Comparison of ENCODE assay signal across 8 cellular contexts in genomic region chr19:53466726-53467125, GRCh38. TPM values are rescaled to one million over a fixed set of nuclear protein-coding genes. Genes with fewer than 3 reads are reported as not detected.
DNase-seq lines count a peak whose midpoint lies in the region; ATAC-seq and TF ChIP-seq lines count a peak whose summit lies in the region.

No MANE protein-coding gene starts in this region.

- no peak overlapping the region for H3K27ac ChIP-seq in HL-60 (replicated peaks)
- H3K27ac ChIP-seq in naive thymus-derived CD4-positive, alpha-beta T cell (ENCODE audit: low read depth, low read length): peak overlapping the region; percentile 73

- H3K4me3 ChIP-seq in AG04449 (ENCODE audit: low read depth, low read length) (peak overlapping the region; percentile 85), HL-60 (replicated peaks; ENCODE audit: insufficient read depth, low read length) (peak overlapping the region; percentile 56; the same call in 1 of the 2 replicates)
- peak overlapping the region; percentile 74 for H3K4me3 ChIP-seq in naive thymus-derived CD4-positive, alpha-beta T cell (ENCODE audit: low read length)

- peaks cover 35% of the 10 kb centered on the region for H3K27me3 Mint-ChIP-seq in dendritic cell treated with granulocyte-macrophage colony-stimulating factor and Interleukin-4, amounts not matched to agents 40 ng/mL and 50 ng/mL, for 4 days
- peaks cover 0 to 26% (median 14%) of the 10 kb centered on the region in 5 donors for H3K27me3 Mint-ChIP-seq in naive thymus-derived CD4-positive, alpha-beta T cell

- no peaks in the 10 kb centered on the region for H3K36me3 ChIP-seq in naive thymus-derived CD4-positive, alpha-beta T cell (ENCODE audit: control insufficient read depth in 2 of 3, insufficient read depth in 3 of 3, low read length in 3 of 3)

- peaks cover 24% of the 10 kb centered on the region for H3K36me3 Mint-ChIP-seq in dendritic cell treated with granulocyte-macrophage colony-stimulating factor and Interleukin-4, amounts not matched to agents 40 ng/mL and 50 ng/mL, for 4 days (ENCODE audit: low read depth)
- peaks cover 19 to 32% (median 28%) of the 10 kb centered on the region in 5 donors for H3K36me3 Mint-ChIP-seq in naive thymus-derived CD4-positive, alpha-beta T cell

- peaks cover 29% of the 10 kb centered on the region for H3K4me1 Mint-ChIP-seq in dendritic cell treated with granulocyte-macrophage colony-stimulating factor and Interleukin-4, amounts not matched to agents 40 ng/mL and 50 ng/mL, for 4 days (ENCODE audit: low read depth)
- H3K4me1 Mint-ChIP-seq in naive thymus-derived CD4-positive, alpha-beta T cell: peaks cover 20 to 41% (median 27%) of the 10 kb centered on the region in 7 donors

- H3K9me3 Mint-ChIP-seq in dendritic cell treated with granulocyte-macrophage colony-stimulating factor and Interleukin-4, amounts not matched to agents 40 ng/mL and 50 ng/mL, for 4 days: peaks cover 42% of the 10 kb centered on the region
- H3K9me3 Mint-ChIP-seq in naive thymus-derived CD4-positive, alpha-beta T cell: peaks cover 12 to 60% (median 28%) of the 10 kb centered on the region in 11 donors

- H3K4me1 ChIP-seq in naive thymus-derived CD4-positive, alpha-beta T cell (ENCODE audit: control insufficient read depth in 2 of 2, insufficient read depth in 2 of 2, low read length in 2 of 2): no peaks in the 10 kb centered on the region

- peaks cover 0 to 12% (median 0%) of the 10 kb centered on the region in 3 experiments for H3K9me3 ChIP-seq in naive thymus-derived CD4-positive, alpha-beta T cell (ENCODE audit: control insufficient read depth in 2 of 3, low read length in 3 of 3)

- POLR2A ChIA-PET in AG04449 (lab: Yijun Ruan, JAX): no interaction called here
- POLR2A ChIA-PET in naive thymus-derived CD4-positive, alpha-beta T cell (lab: Charles Lee): no interaction called here

- intact Hi-C loops in dendritic cell treated with granulocyte-macrophage colony-stimulating factor and Interleukin-4, amounts not matched to agents 40 ng/mL and 50 ng/mL, for 4 days (cut with micrococcal nuclease): loop anchor here (2.0 to 5.0 kb wide), 2 partner anchors 34 to 54 kb away; partner anchors contain the start of gene ZNF761
- intact Hi-C loops in naive thymus-derived CD4-positive, alpha-beta T cell (cut with micrococcal nuclease): loop anchor here (1.0 to 5.0 kb wide), 12 partner anchors 35 to 828 kb away; partner anchors contain the start of genes ZNF525 (in 2 of the 2), ZNF761 (in 2 of the 2), ZNF845 (in 2 of the 2) and LENG1 (in 1 of the 2)

- ATAC-seq in naive thymus-derived CD4-positive, alpha-beta T cell: no peak
- ATAC-seq in HG03521 (IDR thresholded peaks at IDR 0.05; ENCODE audit: unreplicated experiment): no peak
- no peak for ATAC-seq in HG02970 (IDR thresholded peaks at IDR 0.05; ENCODE audit: low FRiP score, unreplicated experiment)
- ATAC-seq in omental fat pad (ENCODE audit: low FRiP score): no peak

- H3K27me3 ChIP-seq in HL-60 (ENCODE audit: insufficient read depth, poor library complexity, severe bottlenecking): no peaks in the 10 kb centered on the region
- no peaks in the 10 kb centered on the region for H3K27me3 ChIP-seq in naive thymus-derived CD4-positive, alpha-beta T cell (ENCODE audit: control insufficient read depth in 2 of 2, insufficient read depth in 2 of 2, low read length in 2 of 2)

- no peak overlapping the region for H3K27ac Mint-ChIP-seq in dendritic cell treated with granulocyte-macrophage colony-stimulating factor and Interleukin-4, amounts not matched to agents 40 ng/mL and 50 ng/mL, for 4 days
- peak overlapping the region in 2 of 9 donors; percentile 21 to 30 for H3K27ac Mint-ChIP-seq in naive thymus-derived CD4-positive, alpha-beta T cell

- peak overlapping the region; percentile 89 for H3K4me3 Mint-ChIP-seq in dendritic cell treated with granulocyte-macrophage colony-stimulating factor and Interleukin-4, amounts not matched to agents 40 ng/mL and 50 ng/mL, for 4 days
- peak overlapping the region; percentile 68 to 96 (median 94) for H3K4me3 Mint-ChIP-seq in naive thymus-derived CD4-positive, alpha-beta T cell

- TF ChIP-seq CTCF in AG04449 (IDR thresholded peaks at IDR 0.05; ENCODE audit: insufficient read depth, low read length, missing control alignments): no peak
- TF ChIP-seq CTCF in HL-60 (IDR thresholded peaks at IDR 0.05; ENCODE audit: insufficient read depth, low read length): no peak
- no peak for TF ChIP-seq CTCF in omental fat pad (IDR thresholded peaks at IDR 0.05)

- DNase-seq in AG04449 (ENCODE audit: low read depth, low spot score): no peak
- no peak for DNase-seq in HL-60 (ENCODE audit: low read depth in 1 of 2, low spot score in 1 of 2)
- DNase-seq in naive thymus-derived CD4-positive, alpha-beta T cell: no peak
- no peak for DNase-seq in omental fat pad (ENCODE audit: low spot score)
- DNase-seq in NCI-H2196 treated with DMSO at 0.1 percent for 48 hours (lab: John Stamatoyannopoulos, UW; ENCODE audit: unreplicated experiment): no peak

- CTCF ChIA-PET in AG04449 (lab: Yijun Ruan, JAX): no interaction called here
- CTCF ChIA-PET in naive thymus-derived CD4-positive, alpha-beta T cell (lab: Charles Lee): no interaction called here

RNA-seq across cellular contexts. Expression of gene ZNF813, which starts 0.8 kb away (rescaled TPM):
- total RNA-seq in naive thymus-derived CD4-positive, alpha-beta T cell: 10 to 100 TPM in 1 of 5 experiments, 1 to 10 TPM in 4; 2.5 to 11.2 (median 4.6) TPM
- 1 to 10 TPM; 3.9 to 7.0 TPM for polyA plus RNA-seq in naive thymus-derived CD4-positive, alpha-beta T cell
- total RNA-seq in omental fat pad: 10 to 100 TPM in 1 of 4 donors, 1 to 10 TPM in 3; 2.5 to 11.0 (median 2.9) TPM

RNA-seq across cellular contexts. Expression of gene ZNF761, which starts 34.9 kb away (rescaled TPM):
- total RNA-seq in naive thymus-derived CD4-positive, alpha-beta T cell: 10 to 100 TPM in 3 of 5 experiments, 1 to 10 TPM in 2; 8.0 to 18.8 (median 13.1) TPM
- 10 to 100 TPM; 12.6 to 13.9 TPM for polyA plus RNA-seq in naive thymus-derived CD4-positive, alpha-beta T cell
- 10 to 100 TPM; 10.4 to 16.8 (median 14.2) TPM for total RNA-seq in omental fat pad
